Comparison of ENCODE assay signal across 1 cellular context in the genomic region with DNA sequence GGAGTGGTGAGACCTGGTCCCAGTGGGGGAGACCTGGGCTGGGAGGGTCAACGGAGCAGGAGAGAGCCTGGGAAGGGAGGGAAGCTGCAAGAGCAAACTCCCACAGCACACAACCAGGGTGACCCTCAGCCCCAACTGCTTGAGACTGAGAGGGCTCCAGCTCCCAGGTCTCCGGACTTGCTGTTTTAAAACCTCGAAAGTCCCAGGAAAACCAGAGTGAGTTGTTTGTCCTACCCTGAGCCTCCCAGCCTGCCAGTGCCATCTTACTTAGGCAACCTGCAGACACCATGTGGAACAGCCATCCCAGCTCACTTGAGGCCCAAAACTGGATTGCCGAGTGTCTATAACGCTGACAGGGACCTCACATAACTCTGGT.
TF ChIP-seq lines count a peak whose summit lies in the region.

No MANE protein-coding gene starts in this region.

TF ChIP-seq in K562, 482 proteins besides CTCF, POLR2A, EP300 and RAD21:
- TF ChIP-seq, protein P1, sequence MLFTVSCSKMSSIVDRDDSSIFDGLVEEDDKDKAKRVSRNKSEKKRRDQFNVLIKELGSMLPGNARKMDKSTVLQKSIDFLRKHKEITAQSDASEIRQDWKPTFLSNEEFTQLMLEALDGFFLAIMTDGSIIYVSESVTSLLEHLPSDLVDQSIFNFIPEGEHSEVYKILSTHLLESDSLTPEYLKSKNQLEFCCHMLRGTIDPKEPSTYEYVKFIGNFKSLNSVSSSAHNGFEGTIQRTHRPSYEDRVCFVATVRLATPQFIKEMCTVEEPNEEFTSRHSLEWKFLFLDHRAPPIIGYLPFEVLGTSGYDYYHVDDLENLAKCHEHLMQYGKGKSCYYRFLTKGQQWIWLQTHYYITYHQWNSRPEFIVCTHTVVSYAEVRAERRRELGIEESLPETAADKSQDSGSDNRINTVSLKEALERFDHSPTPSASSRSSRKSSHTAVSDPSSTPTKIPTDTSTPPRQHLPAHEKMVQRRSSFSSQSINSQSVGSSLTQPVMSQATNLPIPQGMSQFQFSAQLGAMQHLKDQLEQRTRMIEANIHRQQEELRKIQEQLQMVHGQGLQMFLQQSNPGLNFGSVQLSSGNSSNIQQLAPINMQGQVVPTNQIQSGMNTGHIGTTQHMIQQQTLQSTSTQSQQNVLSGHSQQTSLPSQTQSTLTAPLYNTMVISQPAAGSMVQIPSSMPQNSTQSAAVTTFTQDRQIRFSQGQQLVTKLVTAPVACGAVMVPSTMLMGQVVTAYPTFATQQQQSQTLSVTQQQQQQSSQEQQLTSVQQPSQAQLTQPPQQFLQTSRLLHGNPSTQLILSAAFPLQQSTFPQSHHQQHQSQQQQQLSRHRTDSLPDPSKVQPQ (CRISPR knock-in tag; IDR thresholded peaks at IDR 0.05; ENCODE audit: borderline replicate concordance), result no peak
- TF ChIP-seq ZSCAN32 (CRISPR knock-in tag; IDR thresholded peaks at IDR 0.05), result no peak
- TF ChIP-seq CHD2 (IDR thresholded peaks at IDR 0.05; ENCODE audit: low read depth, low read length), result no peak
- 0 out of 2 replicates have a peak, but pooled peaks have one; percentile 33 for TF ChIP-seq FOSL1 (tag; conservative IDR thresholded peaks at IDR 0.05)
